1 cellular context compared by ENCODE assay signal in the genomic region with DNA sequence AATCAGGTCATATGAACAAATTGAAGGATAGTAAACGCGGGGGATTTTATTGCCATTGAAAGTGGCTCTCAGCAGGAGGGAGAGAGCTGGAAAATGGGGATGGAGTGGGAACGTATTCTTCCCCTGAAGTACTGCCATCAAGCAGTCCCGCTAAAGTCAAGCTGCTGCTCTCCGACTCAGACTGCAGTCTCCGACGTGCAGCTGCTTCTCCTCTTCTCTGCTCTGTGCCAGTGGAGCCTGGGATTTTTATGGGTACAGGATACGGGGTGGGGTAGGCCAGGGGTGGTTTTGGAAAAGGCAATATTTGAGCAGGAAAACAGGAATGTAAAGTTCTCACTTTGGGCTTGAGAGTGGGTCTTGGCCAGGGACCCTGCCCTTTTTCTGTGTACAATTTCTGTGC.
TF ChIP-seq lines count a peak whose summit lies in the region.

No MANE protein-coding gene starts in this region.

TF ChIP-seq in HepG2, 621 proteins besides CTCF, POLR2A, EP300 and RAD21:
- TF ChIP-seq IRF2 (CRISPR knock-in tag; IDR thresholded peaks at IDR 0.05) (no peak), RBM22 (optimal IDR thresholded peaks at IDR 0.05; ENCODE audit: low read length) (peak; percentile 87), POLR2G (IDR thresholded peaks at IDR 0.05; ENCODE audit: low read depth, low read length) (0 out of 2 replicates have a peak, but pooled peaks have one; percentile 31), ZNF136 (CRISPR knock-in tag; IDR thresholded peaks at IDR 0.05; ENCODE audit: low read depth) (no peak)
TF ChIP-seq in HepG2: peak in this region for 2.
